27 cellular contexts compared by ENCODE assay signal in the genomic region with DNA sequence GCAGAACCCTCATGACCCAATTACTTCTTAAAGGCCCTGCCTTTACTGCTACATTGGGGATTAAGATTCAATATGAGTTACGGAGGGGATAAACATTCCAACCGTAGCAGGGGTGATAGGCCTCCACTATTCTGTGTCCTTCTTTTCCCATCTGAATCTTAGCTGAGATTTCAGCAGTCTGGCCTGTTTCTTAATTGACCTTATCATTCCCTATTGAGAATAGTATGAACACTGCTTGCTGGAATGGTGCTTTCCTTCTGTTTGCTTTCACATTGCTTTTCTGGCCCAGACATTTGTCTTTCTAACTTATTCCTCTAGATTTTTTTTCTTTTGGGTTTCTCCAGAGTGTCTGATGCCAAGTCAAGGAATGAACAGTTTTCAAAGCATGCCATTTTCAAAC.
"Had no signal": no experiment of that assay in that cellular context is flagged by ENCODE, and none has a peak within 500 bp of the region (broad histone marks: within the 10 kb centered on the region; RNA-seq: fewer than 3 reads in every experiment).

No MANE protein-coding gene starts in this region.

- H3K4me1 Mint-ChIP-seq: memory B cell; neural crest cell; stimulated activated memory B cell treated with anti-CD40 and anti-IgM and Interleukin-4, amounts not matched to agents 10 μg/mL and 1 μg/mL and 100 μg/mL, for 72 hours had no signal

- H3K27ac Mint-ChIP-seq: activated naive CD8-positive, alpha-beta T cell; dendritic cell treated with granulocyte-macrophage colony-stimulating factor and Interleukin-4, amounts not matched to agents 40 ng/mL and 50 ng/mL, for 4 days; endodermal cell; memory B cell; stimulated activated memory B cell treated with anti-CD40 and anti-IgM and Interleukin-4, amounts not matched to agents 10 μg/mL and 1 μg/mL and 100 μg/mL, for 72 hours had no signal

- H3K4me3 Mint-ChIP-seq: activated naive CD8-positive, alpha-beta T cell; dendritic cell treated with granulocyte-macrophage colony-stimulating factor and Interleukin-4, amounts not matched to agents 40 ng/mL and 50 ng/mL, for 4 days; endodermal cell; memory B cell; naive thymus-derived CD8-positive, alpha-beta T cell; neural crest cell; stimulated activated memory B cell treated with anti-CD40 and anti-IgM and Interleukin-4, amounts not matched to agents 10 μg/mL and 1 μg/mL and 100 μg/mL, for 72 hours had no signal

- H3K79me2 ChIP-seq: parathyroid adenoma had no signal

- H3K27me3 ChIP-seq: brain microvascular endothelial cell, suprapubic skin, tibial artery had no signal

- H3K36me3 ChIP-seq: brain microvascular endothelial cell, suprapubic skin, tibial artery had no signal

- H3K27me3 Mint-ChIP-seq: activated naive CD8-positive, alpha-beta T cell; dendritic cell treated with granulocyte-macrophage colony-stimulating factor and Interleukin-4, amounts not matched to agents 40 ng/mL and 50 ng/mL, for 4 days; naive thymus-derived CD8-positive, alpha-beta T cell had no signal

- H3K27ac ChIP-seq: brain microvascular endothelial cell, parathyroid adenoma, SK-N-MC, suprapubic skin, VCaP had no signal

- H2AFZ ChIP-seq: parathyroid adenoma had no signal

- H3K36me3 Mint-ChIP-seq: activated naive CD8-positive, alpha-beta T cell; memory B cell; naive thymus-derived CD8-positive, alpha-beta T cell; stimulated activated memory B cell treated with anti-CD40 and anti-IgM and Interleukin-4, amounts not matched to agents 10 μg/mL and 1 μg/mL and 100 μg/mL, for 72 hours had no signal

- DNase-seq: activated CD4-positive, alpha-beta T cell treated with anti-CD3 and anti-CD28 coated beads for 4 hours; activated CD4-positive, alpha-beta T cell treated with anti-CD3 and anti-CD28 coated beads, Interleukin-2, amount 50 U/mL, for 4 hours; activated effector memory CD4-positive, alpha-beta T cell treated with Interleukin-2 at 50 U/mL for 16 hours; activated naive CD4-positive, alpha-beta T cell treated with Interleukin-2 at 50 U/mL for 16 hours; activated T-cell treated with anti-CD3 and anti-CD28 coated beads for 4 hours; anterior cingulate cortex; brain microvascular endothelial cell; central memory CD4-positive, alpha-beta T cell; endodermal cell; foreskin melanocyte; midbrain; naive thymus-derived CD8-positive, alpha-beta T cell; occipital lobe; stimulated activated CD4-positive, alpha-beta T cell treated with anti-CD3 and anti-CD28 coated beads, Interleukin-1b, Interleukin-23, amount 100 ng/mL, for 48 hours; stimulated activated CD4-positive, alpha-beta T cell treated with anti-CD3 and anti-CD28 coated beads, Interleukin-4, amount 100 ng/mL, for 4 hours; stimulated activated CD8-positive, alpha-beta memory T cell treated with anti-CD3 and anti-CD28 coated beads, Interleukin-4, amount 100 ng/mL, for 48 hours; tibial artery had no signal

- H3K9me3 ChIP-seq: suprapubic skin, tibial artery had no signal

- ATAC-seq: naive thymus-derived CD8-positive, alpha-beta T cell; stimulated activated memory B cell treated with anti-CD40 and anti-IgM and Interleukin-4, amounts not matched to agents 10 μg/mL and 1 μg/mL and 100 μg/mL, for 72 hours had no signal

- H3K9me3 Mint-ChIP-seq: dendritic cell treated with granulocyte-macrophage colony-stimulating factor and Interleukin-4, amounts not matched to agents 40 ng/mL and 50 ng/mL, for 4 days; memory B cell; naive thymus-derived CD8-positive, alpha-beta T cell; neural crest cell; stimulated activated memory B cell treated with anti-CD40 and anti-IgM and Interleukin-4, amounts not matched to agents 10 μg/mL and 1 μg/mL and 100 μg/mL, for 72 hours had no signal

- H3K4me3 ChIP-seq: SK-N-MC, smooth muscle cell, suprapubic skin, tibial artery had no signal
